ENCODE assay signal across 13 cellular contexts in the genomic region with DNA sequence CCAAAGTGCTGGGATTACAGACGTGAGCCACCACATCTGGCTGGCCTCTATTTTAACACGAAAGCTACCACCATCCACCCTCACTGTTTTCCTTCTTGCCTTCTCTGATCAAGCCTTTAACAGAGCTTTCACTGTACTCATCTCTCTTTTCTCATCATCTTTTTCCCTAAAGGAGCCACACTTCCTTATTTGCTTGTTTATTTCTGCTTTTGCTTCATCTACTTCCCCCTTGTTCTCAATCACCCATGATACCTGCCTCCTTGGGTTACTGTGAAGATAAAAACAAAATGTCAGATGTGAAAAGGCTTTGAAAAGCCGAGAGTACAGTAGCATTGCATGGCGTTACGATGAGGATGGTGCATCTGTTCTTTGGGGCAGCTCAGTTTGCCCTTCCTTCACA.
"Had no signal": no experiment of that assay in that cellular context is flagged by ENCODE, and none has a peak within 500 bp of the region (broad histone marks: within the 10 kb centered on the region; RNA-seq: fewer than 3 reads in every experiment).

No MANE protein-coding gene starts in this region.

- H3K4me1 Mint-ChIP-seq: naive thymus-derived CD8-positive, alpha-beta T cell had no signal

- DNase-seq: effector memory CD8-positive, alpha-beta T cell; gastrocnemius medialis; glutamatergic neuron; naive thymus-derived CD8-positive, alpha-beta T cell; nucleus accumbens; ovary; small intestine; stimulated activated CD4-positive, alpha-beta T cell treated with anti-CD3 and anti-CD28 coated beads, Interleukin-12 subunit alpha, Interleukin-12 subunit beta, amount 100 ng/mL, for 4 hours; stimulated activated naive CD8-positive, alpha-beta T cell treated with anti-CD3 and anti-CD28 coated beads, Interleukin-15, Interleukin-2, amounts not matched to agents 100 U/mL and 50 U/mL, for 24 hours; thyroid gland; upper lobe of left lung; uterus had no signal

- H3K27ac Mint-ChIP-seq: dendritic cell treated with granulocyte-macrophage colony-stimulating factor and Interleukin-4, amounts not matched to agents 40 ng/mL and 50 ng/mL, for 4 days; effector memory CD8-positive, alpha-beta T cell; naive thymus-derived CD8-positive, alpha-beta T cell had no signal

- ATAC-seq: effector memory CD8-positive, alpha-beta T cell; gastrocnemius medialis; naive thymus-derived CD8-positive, alpha-beta T cell; stimulated activated naive CD8-positive, alpha-beta T cell treated with anti-CD3 and anti-CD28 coated beads, Interleukin-15, Interleukin-2, amounts not matched to agents 100 U/mL and 50 U/mL, for 24 hours had no signal

- H3K4me3 Mint-ChIP-seq: dendritic cell treated with granulocyte-macrophage colony-stimulating factor and Interleukin-4, amounts not matched to agents 40 ng/mL and 50 ng/mL, for 4 days; effector memory CD8-positive, alpha-beta T cell; naive thymus-derived CD8-positive, alpha-beta T cell had no signal

- H3K27me3 Mint-ChIP-seq: dendritic cell treated with granulocyte-macrophage colony-stimulating factor and Interleukin-4, amounts not matched to agents 40 ng/mL and 50 ng/mL, for 4 days had no signal
